27 cellular contexts compared by ENCODE assay signal in genomic region chr1:40167317-40167716, GRCh38.
"Had no signal": no experiment of that assay in that cellular context is flagged by ENCODE, and none has a peak within 500 bp of the region (broad histone marks: within the 10 kb centered on the region; RNA-seq: fewer than 3 reads in every experiment).

No MANE protein-coding gene starts in this region.

- DNase-seq: activated CD4-positive, alpha-beta T cell treated with anti-CD3 and anti-CD28 coated beads, Interleukin-2, amount 10 ng/mL, durations not matched to agents 7 days and 5 days; activated CD4-positive, CD25-positive, alpha-beta regulatory T cell treated with anti-CD3 and anti-CD28 coated beads, Interleukin-2, amount 50 U/mL, for 72 hours; activated CD8-positive, alpha-beta memory T cell treated with anti-CD3 and anti-CD28 coated beads, Interleukin-2, amount 10 ng/mL, durations not matched to agents 7 days and 5 days; activated CD8-positive, alpha-beta T cell treated with anti-CD3 and anti-CD28 coated beads for 36 hours; activated gamma-delta T cell treated with Interleukin-2 at 50 U/mL for 16 hours; activated T-cell treated with anti-CD3 and anti-CD28 coated beads for 4 hours; effector memory CD4-positive, alpha-beta T cell; glutamatergic neuron; hippocampal formation; left ventricle myocardium superior; midbrain; natural killer cell; small intestine; stimulated activated CD4-positive, alpha-beta T cell treated with anti-CD3 and anti-CD28 coated beads, Interleukin-2, amount 100 ng/mL, for 48 hours; stimulated activated CD8-positive, alpha-beta memory T cell treated with anti-CD3 and anti-CD28 coated beads, Interleukin-4, amount 100 ng/mL, for 48 hours; stimulated activated naive CD4-positive, alpha-beta T cell; testis; trophoblast cell had no signal

- H3K4me3 Mint-ChIP-seq: activated CD4-positive, alpha-beta T cell treated with anti-CD3 and anti-CD28 coated beads, Interleukin-2, amount 10 ng/mL, durations not matched to agents 7 days and 5 days; activated CD8-positive, alpha-beta memory T cell treated with anti-CD3 and anti-CD28 coated beads, Interleukin-2, amount 10 ng/mL, durations not matched to agents 7 days and 5 days; activated CD8-positive, alpha-beta T cell treated with anti-CD3 and anti-CD28 coated beads for 36 hours; central memory CD8-positive, alpha-beta T cell; natural killer cell had no signal

- H3K27ac Mint-ChIP-seq: activated CD4-positive, alpha-beta T cell treated with anti-CD3 and anti-CD28 coated beads, Interleukin-2, amount 10 ng/mL, durations not matched to agents 7 days and 5 days; activated CD8-positive, alpha-beta memory T cell treated with anti-CD3 and anti-CD28 coated beads, Interleukin-2, amount 10 ng/mL, durations not matched to agents 7 days and 5 days; activated CD8-positive, alpha-beta T cell treated with anti-CD3 and anti-CD28 coated beads for 36 hours had no signal

- H3K4me1 Mint-ChIP-seq: central memory CD8-positive, alpha-beta T cell had no signal

- H3K27ac ChIP-seq: breast epithelium, testis, vagina, VCaP had no signal

- H3K36me3 Mint-ChIP-seq: natural killer cell had no signal

- H3K4me3 ChIP-seq: breast epithelium, testis, vagina had no signal

- H3K36me3 ChIP-seq: breast epithelium, vagina had no signal

- H3K9me3 ChIP-seq: breast epithelium, testis, vagina had no signal

- FAIRE-seq: astrocyte, colon, frontal cortex, small intestine had no signal

- ATAC-seq: activated CD8-positive, alpha-beta memory T cell treated with anti-CD3 and anti-CD28 coated beads, Interleukin-2, amount 10 ng/mL, durations not matched to agents 7 days and 5 days; activated CD8-positive, alpha-beta T cell treated with anti-CD3 and anti-CD28 coated beads for 36 hours; activated naive CD4-positive, alpha-beta T cell treated with anti-CD3 and anti-CD28 coated beads, Interleukin-2, amount 50 U/mL, for 72 hours; left ventricle myocardium superior; natural killer cell; sciatic nerve had no signal

- H3K27me3 Mint-ChIP-seq: activated CD4-positive, alpha-beta T cell treated with anti-CD3 and anti-CD28 coated beads, Interleukin-2, amount 10 ng/mL, durations not matched to agents 7 days and 5 days; activated CD8-positive, alpha-beta memory T cell treated with anti-CD3 and anti-CD28 coated beads, Interleukin-2, amount 10 ng/mL, durations not matched to agents 7 days and 5 days; activated CD8-positive, alpha-beta T cell treated with anti-CD3 and anti-CD28 coated beads for 36 hours; central memory CD8-positive, alpha-beta T cell had no signal

- H3K9me3 Mint-ChIP-seq: activated CD4-positive, alpha-beta T cell treated with anti-CD3 and anti-CD28 coated beads, Interleukin-2, amount 10 ng/mL, durations not matched to agents 7 days and 5 days; activated CD8-positive, alpha-beta T cell treated with anti-CD3 and anti-CD28 coated beads for 36 hours; activated naive CD4-positive, alpha-beta T cell treated with anti-CD3 and anti-CD28 coated beads, Interleukin-2, amount 50 U/mL, for 72 hours; central memory CD8-positive, alpha-beta T cell; natural killer cell had no signal
